In the genomic region with DNA sequence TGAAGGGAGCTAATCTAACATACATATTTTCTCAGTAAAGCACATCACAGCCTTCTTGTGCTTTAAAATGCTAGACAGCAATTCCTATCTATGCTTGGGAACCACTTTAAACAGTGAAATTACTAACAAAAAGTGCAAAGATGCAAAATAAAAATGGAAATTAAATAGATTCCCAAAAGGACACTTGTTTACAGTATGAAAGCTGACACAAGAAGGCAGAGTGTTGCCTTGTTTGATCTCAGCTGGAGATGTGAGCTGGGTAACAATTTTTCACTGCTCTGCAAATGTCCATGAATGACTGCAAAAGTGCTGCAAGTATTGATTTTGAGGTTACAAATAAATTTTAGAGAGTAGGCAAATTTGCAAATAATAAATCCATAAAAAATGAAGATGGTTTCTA, we compare ENCODE assay signal across 17 cellular contexts. TPM values are rescaled to one million over a fixed set of nuclear protein-coding genes. Genes with fewer than 3 reads are reported as not detected.
DNase-seq lines count a peak whose midpoint lies in the region; ATAC-seq lines count a peak whose summit lies in the region.
"Had no signal": no experiment of that assay in that cellular context is flagged by ENCODE, and none has a peak within 500 bp of the region (broad histone marks: within the 10 kb centered on the region; RNA-seq: fewer than 3 reads in every experiment).

No MANE protein-coding gene starts in this region.

- H3K9me3 Mint-ChIP-seq in naive thymus-derived CD8-positive, alpha-beta T cell = peaks cover 0 to 12% (median 0%) of the 10 kb centered on the region in 9 donors

- no peak for ATAC-seq in naive thymus-derived CD8-positive, alpha-beta T cell
- ATAC-seq in right cardiac atrium (no peak), GM19328 (IDR thresholded peaks at IDR 0.05; ENCODE audit: unreplicated experiment) (no peak)
- ATAC-seq: A549; CD8-positive, alpha-beta T cell had no signal

- no peaks in the 10 kb centered on the region for H3K4me1 Mint-ChIP-seq in naive thymus-derived CD8-positive, alpha-beta T cell

- H3K9ac ChIP-seq in endocrine pancreas (ENCODE audit: control insufficient read depth, insufficient read depth, low read length) = no peak overlapping the region
- H3K9ac ChIP-seq: GM23248 had no signal

- DNase-seq in NCI-H2227 (lab: John Stamatoyannopoulos, UW; ENCODE audit: unreplicated experiment) (peak; percentile 6), NCI-H69 (lab: John Stamatoyannopoulos, UW) (peak; percentile 43), pons (ENCODE audit: low spot score) (peak; percentile 81), right cardiac atrium (no peak)
- DNase-seq in naive thymus-derived CD8-positive, alpha-beta T cell = no peak
- DNase-seq: BE2C; CD8-positive, alpha-beta T cell; DMS53; GF-D8; GM23248; H7 had no signal

- H3K27me3 ChIP-seq in endocrine pancreas (ENCODE audit: control insufficient read depth, insufficient read depth, low read length) = no peaks in the 10 kb centered on the region
- H3K27me3 ChIP-seq in right cardiac atrium (ENCODE audit: control insufficient read depth, insufficient read depth) = no peaks in the 10 kb centered on the region
- H3K27me3 ChIP-seq: BE2C had no signal

- H3K4me3 ChIP-seq in endocrine pancreas (ENCODE audit: control insufficient read depth, insufficient read depth, low read length) (peak overlapping the region; percentile 72), right cardiac atrium (ENCODE audit: low read length) (no peak overlapping the region)
- H3K4me3 ChIP-seq: A549, GM23248 had no signal

- no peak overlapping the region for H3K27ac Mint-ChIP-seq in naive thymus-derived CD8-positive, alpha-beta T cell
- H3K27ac Mint-ChIP-seq: CD8-positive, alpha-beta T cell had no signal

- intact Hi-C loops in right cardiac atrium (cut with DNase I) = no loop called here

- POLR2A ChIA-PET in naive thymus-derived CD8-positive, alpha-beta T cell (lab: Charles Lee) = no interaction called here

- no peak overlapping the region for H3K4me3 Mint-ChIP-seq in naive thymus-derived CD8-positive, alpha-beta T cell
- H3K4me3 Mint-ChIP-seq: CD8-positive, alpha-beta T cell had no signal

- H3K36me3 ChIP-seq in endocrine pancreas (ENCODE audit: control insufficient read depth, insufficient read depth, low read length) = no peaks in the 10 kb centered on the region
- H3K36me3 ChIP-seq: BE2C had no signal

- no peaks in the 10 kb centered on the region for H3K9me3 ChIP-seq in endocrine pancreas (ENCODE audit: control insufficient read depth, low read length)
- no peaks in the 10 kb centered on the region for H3K9me3 ChIP-seq in right cardiac atrium (ENCODE audit: control insufficient read depth, low read length)
- H3K9me3 ChIP-seq: A549, BE2C had no signal

- no peaks in the 10 kb centered on the region for H3K27me3 Mint-ChIP-seq in naive thymus-derived CD8-positive, alpha-beta T cell

- H3K27ac ChIP-seq in right cardiac atrium (ENCODE audit: low read length) = no peak overlapping the region
- H3K27ac ChIP-seq: A549, C4-2B, GM23248, HL-60 had no signal

- H3K4me1 ChIP-seq in endocrine pancreas (ENCODE audit: control insufficient read depth, insufficient read depth, low read length) (peaks cover 25% of the 10 kb centered on the region), right cardiac atrium (ENCODE audit: control insufficient read depth, insufficient read depth, low read length) (no peaks in the 10 kb centered on the region)
- H3K4me1 ChIP-seq: A549, BE2C had no signal

- H3K36me3 Mint-ChIP-seq in naive thymus-derived CD8-positive, alpha-beta T cell = no peaks in the 10 kb centered on the region
- H3K36me3 Mint-ChIP-seq: CD8-positive, alpha-beta T cell had no signal

RNA-seq across cellular contexts. Expression of a gene that starts 22.3 kb away (rescaled TPM):
- not detected for total RNA-seq in naive thymus-derived CD8-positive, alpha-beta T cell
- not detected for polyA plus RNA-seq in naive thymus-derived CD8-positive, alpha-beta T cell
- not detected for total RNA-seq in right cardiac atrium
- polyA plus RNA-seq in right cardiac atrium = 0.09 TPM
- total RNA-seq: CD8-positive, alpha-beta T cell; GM23248; H7 had no signal
- polyA plus RNA-seq: AG04450, GM23248 had no signal

Comparison
In these comparisons a context has a peak if more than half of its experiments do, and no peak if none do; other contexts are left out.
1. DNase-seq: peak in NCI-H2227 (single experiment), NCI-H69 (single experiment) and pons (single experiment); none in naive thymus-derived CD8-positive, alpha-beta T cell (0 of 10) and right cardiac atrium (0 of 3).